22 cellular contexts compared by ENCODE assay signal in the genomic region with DNA sequence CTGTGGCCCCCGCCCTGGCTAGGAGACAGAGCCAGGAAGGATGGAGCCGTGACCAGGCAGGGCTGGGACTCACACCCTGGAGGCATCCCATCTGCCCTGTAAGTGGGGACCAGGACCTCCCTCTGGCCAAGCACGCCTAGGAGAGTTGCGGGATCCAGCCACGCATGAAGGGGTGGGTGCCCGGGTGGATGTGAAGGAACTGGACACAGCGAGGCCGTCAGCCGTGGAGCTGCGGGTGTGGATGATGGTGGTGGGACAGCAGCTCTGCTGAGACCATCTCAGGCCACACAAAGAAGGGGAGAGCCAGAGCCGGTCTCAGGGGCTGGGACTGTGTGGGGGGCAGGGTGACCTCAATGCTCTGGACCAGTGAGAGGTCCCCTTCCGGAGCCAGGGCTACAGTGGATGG.
"Had no signal": no experiment of that assay in that cellular context is flagged by ENCODE, and none has a peak within 500 bp of the region (broad histone marks: within the 10 kb centered on the region; RNA-seq: fewer than 3 reads in every experiment).

No MANE protein-coding gene starts in this region.

- DNase-seq: IMR-90, Karpas-422, KG1, MG63, NCI-H1092, NCI-H1436, NCI-H187, NCI-H2029, NCI-H2081 treated with DMSO at 0.1 percent for 48 hours, NCI-H2171, NCI-H226, NCI-H446, NCI-H510A, NCI-H524 treated with DMSO at 0.1 percent for 48 hours, NCI-H69, NCI-H774, Right ventricle myocardium superior, RPMI8226, SIG-M5 had no signal

- H3K4me3 ChIP-seq: MG63, SJSA1, SK-N-MC had no signal

- H3K27me3 ChIP-seq: MG63, SJSA1 had no signal

- ATAC-seq: HepG2 had no signal

- H3K4me1 ChIP-seq: SJSA1 had no signal

- H3K36me3 ChIP-seq: MG63, SJSA1 had no signal

- H3K27ac ChIP-seq: SJSA1, SK-N-MC had no signal

- H3K9me3 ChIP-seq: MG63 had no signal
